ENCODE assay signal across 17 cellular contexts in the genomic region with DNA sequence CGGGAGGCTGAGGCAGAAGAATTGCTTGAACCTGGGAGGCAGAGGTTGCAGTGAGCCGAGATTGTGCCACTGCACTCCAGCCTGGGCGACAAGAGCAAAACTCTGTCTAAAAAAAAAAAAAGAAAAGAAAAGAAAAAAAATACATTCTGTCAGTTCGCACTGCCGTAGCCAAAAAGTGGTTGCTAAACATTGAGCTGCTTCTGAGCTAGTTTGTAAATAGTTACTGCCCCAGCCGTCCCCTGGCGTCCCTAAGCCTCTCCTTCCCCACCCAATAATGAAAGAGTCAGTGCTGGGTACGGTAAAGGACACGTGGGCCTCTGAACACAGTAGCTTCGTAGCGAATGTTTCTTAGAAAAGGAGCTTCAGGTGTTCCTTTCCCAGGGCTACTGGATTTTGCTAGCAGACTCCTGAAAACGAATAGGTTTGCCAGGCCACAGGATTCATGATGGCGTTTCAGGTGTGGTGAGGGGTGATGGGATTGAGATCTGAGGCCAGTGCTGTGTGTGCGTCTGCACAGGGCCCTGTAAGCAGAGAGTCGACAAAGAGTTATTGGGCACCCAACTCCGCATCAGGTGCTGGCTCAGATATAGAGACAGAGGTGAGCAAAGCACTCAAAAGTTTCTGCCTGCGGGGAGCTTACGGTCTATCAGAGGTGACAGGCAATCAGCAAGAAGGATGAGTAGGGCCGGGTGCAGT.
DNase-seq lines count a peak whose midpoint lies in the region; ATAC-seq and TF ChIP-seq lines count a peak whose summit lies in the region.
"Had no signal": no experiment of that assay in that cellular context is flagged by ENCODE, and none has a peak within 500 bp of the region (broad histone marks: within the 10 kb centered on the region; RNA-seq: fewer than 3 reads in every experiment).

No MANE protein-coding gene starts in this region.

- no peak for DNase-seq in activated naive CD4-positive, alpha-beta T cell treated with Interleukin-2 at 50 U/mL for 16 hours
- peak in 4 of 9 donors; percentile 30 to 39 (median 35) for DNase-seq in naive thymus-derived CD4-positive, alpha-beta T cell
- no peak for DNase-seq in vagina (ENCODE audit: extremely low spot score in 2 of 2)
- DNase-seq in occipital lobe (lab: John Stamatoyannopoulos, UW) = no peak
- no peak for DNase-seq in nucleus accumbens (lab: John Stamatoyannopoulos, UW)
- DNase-seq: activated CD8-positive, alpha-beta memory T cell treated with anti-CD3 and anti-CD28 coated beads for 24 hours; amniotic stem cell; DMS153; hippocampal formation; KBM-7; NCI-H1436; NCI-H510A; PC-9 had no signal

- CTCF ChIA-PET in naive thymus-derived CD4-positive, alpha-beta T cell (lab: Charles Lee) = interaction anchor here (1.0 to 7.7 kb wide), 6 partner anchors 14 to 68 kb away, joined by 3 to 101 read pairs (median 4); no protein-coding TSS in a partner anchor

- H3K4me1 Mint-ChIP-seq in activated naive CD4-positive, alpha-beta T cell treated with anti-CD3 and anti-CD28 coated beads, Interleukin-2, amount 50 U/mL, for 24 hours = peaks cover 80% of the 10 kb centered on the region
- H3K4me1 Mint-ChIP-seq in activated T-helper 17 cell treated with anti-CD3 and anti-CD28 coated beads, Interleukin-2, amount 50 U/mL, for 72 hours = peaks cover 51% of the 10 kb centered on the region
- H3K4me1 Mint-ChIP-seq in naive thymus-derived CD4-positive, alpha-beta T cell = peaks cover 65 to 82% (median 71%) of the 10 kb centered on the region in 7 donors
- H3K4me1 Mint-ChIP-seq: neural progenitor cell had no signal

- POLR2A ChIA-PET in naive thymus-derived CD4-positive, alpha-beta T cell (lab: Charles Lee) = interaction anchor here (0.7 to 20.6 kb wide), 15 partner anchors 8 to 533 kb away, joined by 3 to 341 read pairs (median 4); a partner anchor contains a TSS

- no peaks in the 10 kb centered on the region for H3K9me3 ChIP-seq in naive thymus-derived CD4-positive, alpha-beta T cell (ENCODE audit: control insufficient read depth in 2 of 3, low read length in 3 of 3)
- no peaks in the 10 kb centered on the region for H3K9me3 ChIP-seq in vagina

- H3K27ac ChIP-seq in naive thymus-derived CD4-positive, alpha-beta T cell (ENCODE audit: low read depth, low read length) = peak overlapping the region; percentile 90
- peak overlapping the region; percentile 20 for H3K27ac ChIP-seq in vagina
- H3K27ac ChIP-seq: neural progenitor cell, PC-9 had no signal

- TF ChIP-seq CTCF in vagina (IDR thresholded peaks at IDR 0.05) = no peak

- H3K27me3 Mint-ChIP-seq in activated naive CD4-positive, alpha-beta T cell treated with anti-CD3 and anti-CD28 coated beads, Interleukin-2, amount 50 U/mL, for 24 hours = no peaks in the 10 kb centered on the region
- H3K27me3 Mint-ChIP-seq in activated T-helper 17 cell treated with anti-CD3 and anti-CD28 coated beads, Interleukin-2, amount 50 U/mL, for 72 hours = no peaks in the 10 kb centered on the region
- H3K27me3 Mint-ChIP-seq in naive thymus-derived CD4-positive, alpha-beta T cell = no peaks in the 10 kb centered on the region

- no peak for TF ChIP-seq POLR2A in vagina (IDR thresholded peaks at IDR 0.05)

- peak overlapping the region; percentile 82 for H3K4me3 ChIP-seq in naive thymus-derived CD4-positive, alpha-beta T cell (ENCODE audit: low read length)
- H3K4me3 ChIP-seq in vagina = peak overlapping the region in 1 of 2 donors; percentile 12
- H3K4me3 ChIP-seq: neural progenitor cell, PC-9 had no signal

- H3K36me3 Mint-ChIP-seq in activated naive CD4-positive, alpha-beta T cell treated with anti-CD3 and anti-CD28 coated beads, Interleukin-2, amount 50 U/mL, for 24 hours = peaks cover 5% of the 10 kb centered on the region
- H3K36me3 Mint-ChIP-seq in activated T-helper 17 cell treated with anti-CD3 and anti-CD28 coated beads, Interleukin-2, amount 50 U/mL, for 72 hours (ENCODE audit: low read depth) = peaks cover 79% of the 10 kb centered on the region
- peaks cover 25 to 52% (median 40%) of the 10 kb centered on the region in 5 donors for H3K36me3 Mint-ChIP-seq in naive thymus-derived CD4-positive, alpha-beta T cell
- H3K36me3 Mint-ChIP-seq: neural progenitor cell had no signal

- intact Hi-C loops in naive thymus-derived CD4-positive, alpha-beta T cell (cut with micrococcal nuclease) = loop anchor here (1.0 to 10.0 kb wide), 4 partner anchors 11 to 1240 kb away; a partner anchor contains a TSS
- intact Hi-C loops in vagina (cut with DNase I) = no loop called here

- no peak for ATAC-seq in activated T-helper 17 cell treated with anti-CD3 and anti-CD28 coated beads, Interleukin-2, amount 50 U/mL, for 72 hours (replicated peaks)
- no peak for ATAC-seq in naive thymus-derived CD4-positive, alpha-beta T cell
- no peak for ATAC-seq in HG02870 (IDR thresholded peaks at IDR 0.05; ENCODE audit: unreplicated experiment)

- H3K27me3 ChIP-seq in naive thymus-derived CD4-positive, alpha-beta T cell (ENCODE audit: control insufficient read depth in 2 of 2, insufficient read depth in 2 of 2, low read length in 2 of 2) = no peaks in the 10 kb centered on the region
- no peaks in the 10 kb centered on the region for H3K27me3 ChIP-seq in vagina
- H3K27me3 ChIP-seq: neural progenitor cell had no signal

- H3K4me1 ChIP-seq in naive thymus-derived CD4-positive, alpha-beta T cell (ENCODE audit: control insufficient read depth in 2 of 2, insufficient read depth in 2 of 2, low read length in 2 of 2) = peaks cover 56 to 63% of the 10 kb centered on the region in 2 donors
- H3K4me1 ChIP-seq in vagina = peaks cover 46% of the 10 kb centered on the region
- H3K4me1 ChIP-seq: neural progenitor cell had no signal

- H3K27ac Mint-ChIP-seq in activated naive CD4-positive, alpha-beta T cell treated with anti-CD3 and anti-CD28 coated beads, Interleukin-2, amount 50 U/mL, for 24 hours = peak overlapping the region; percentile 95
- peak overlapping the region; percentile 93 for H3K27ac Mint-ChIP-seq in activated T-helper 17 cell treated with anti-CD3 and anti-CD28 coated beads, Interleukin-2, amount 50 U/mL, for 72 hours
- peak overlapping the region; percentile 23 to 100 (median 99) for H3K27ac Mint-ChIP-seq in naive thymus-derived CD4-positive, alpha-beta T cell

- peak overlapping the region; percentile 97 for H3K4me3 Mint-ChIP-seq in activated naive CD4-positive, alpha-beta T cell treated with anti-CD3 and anti-CD28 coated beads, Interleukin-2, amount 50 U/mL, for 24 hours
- peak overlapping the region; percentile 99 for H3K4me3 Mint-ChIP-seq in activated T-helper 17 cell treated with anti-CD3 and anti-CD28 coated beads, Interleukin-2, amount 50 U/mL, for 72 hours
- peak overlapping the region; percentile 99 to 100 (median 100) for H3K4me3 Mint-ChIP-seq in naive thymus-derived CD4-positive, alpha-beta T cell
- H3K4me3 Mint-ChIP-seq: neural progenitor cell had no signal

- H3K9me3 Mint-ChIP-seq in activated naive CD4-positive, alpha-beta T cell treated with anti-CD3 and anti-CD28 coated beads, Interleukin-2, amount 50 U/mL, for 24 hours = no peaks in the 10 kb centered on the region
- H3K9me3 Mint-ChIP-seq in activated T-helper 17 cell treated with anti-CD3 and anti-CD28 coated beads, Interleukin-2, amount 50 U/mL, for 72 hours = no peaks in the 10 kb centered on the region
- peaks cover 0 to 3% (median 0%) of the 10 kb centered on the region in 11 donors for H3K9me3 Mint-ChIP-seq in naive thymus-derived CD4-positive, alpha-beta T cell
- H3K9me3 Mint-ChIP-seq: neural progenitor cell had no signal

- peaks cover under 1 to 51% (median 5%) of the 10 kb centered on the region in 3 experiments for H3K36me3 ChIP-seq in naive thymus-derived CD4-positive, alpha-beta T cell (ENCODE audit: control insufficient read depth in 2 of 3, insufficient read depth in 3 of 3, low read length in 3 of 3)
- peaks cover 0 to 8% of the 10 kb centered on the region in 2 donors for H3K36me3 ChIP-seq in vagina
- H3K36me3 ChIP-seq: neural progenitor cell had no signal
